ENCODE assay signal across 8 cellular contexts in genomic region chr1:1020415-1021009, GRCh38. TPM values are rescaled to one million over a fixed set of nuclear protein-coding genes. Genes with fewer than 3 reads are reported as not detected.
A peak's percentile ranks its signal among the peaks of the same experiment; 100 is the strongest.
DNase-seq lines count a peak whose midpoint lies in the region; ATAC-seq, FAIRE-seq and TF ChIP-seq lines count a peak whose summit lies in the region.

No MANE protein-coding gene starts in this region.

- ATAC-seq in GM18907 (IDR thresholded peaks at IDR 0.05; ENCODE audit: unreplicated experiment) (peak; percentile 12), HG03520 (IDR thresholded peaks at IDR 0.05; ENCODE audit: unreplicated experiment) (peak; percentile 5), right lobe of liver (no peak), GM18519 (IDR thresholded peaks at IDR 0.05; ENCODE audit: low FRiP score, unreplicated experiment) (no peak)

- peaks cover 0 to 10% (median 5%) of the 10 kb centered on the region in 4 donors for H3K4me1 ChIP-seq in right lobe of liver

- WGBS in right lobe of liver (ENCODE audit: insufficient coverage, low coverage, low lambda C conversion rate, missing lambda C conversion rate), result 0% methylated on average over 8 of the region's 59 CpGs

- no peak for TF ChIP-seq POLR2A in right lobe of liver (IDR thresholded peaks at IDR 0.05)

- no peaks in the 10 kb centered on the region for H3K36me3 ChIP-seq in right lobe of liver

- FAIRE-seq in urothelium cell line (lab: Jason Lieb, UNC), result no peak

- intact Hi-C loops in right lobe of liver (cut with DNase I), result no loop called here

- no peaks in the 10 kb centered on the region for H3K9me3 ChIP-seq in right lobe of liver

- TF ChIP-seq CTCF in right lobe of liver (IDR thresholded peaks at IDR 0.05), result no peak

- H3K4me3 ChIP-seq in right lobe of liver, result peak overlapping the region; percentile 62 to 74 (median 64)

- H3K27me3 ChIP-seq in right lobe of liver, result no peaks in the 10 kb centered on the region

- DNase-seq in ACHN, result peak; percentile 36
- peak; percentile 67 for DNase-seq in astrocyte of the hippocampus (ENCODE audit: low read depth, low spot score)
- DNase-seq in right lobe of liver, result no peak
- DNase-seq in urothelium cell line (ENCODE audit: low spot score), result peak; percentile 40
- no peak for DNase-seq in NCI-H2107 treated with DMSO at 0.1 percent for 48 hours (lab: John Stamatoyannopoulos, UW; ENCODE audit: unreplicated experiment)

- in situ Hi-C loops in ACHN (cut with HindIII; ENCODE audit: low pct_ligation_motif_present, low pct_unique_long_range_greater_than_20kb, low sequenced_read_pairs), result no loop called here

- peak overlapping the region in 1 of 3 donors; percentile 88 for H3K27ac ChIP-seq in right lobe of liver

RNA-seq across cellular contexts. Expression of gene AGRN, which starts 0.6 kb away (rescaled TPM):
- total RNA-seq in right lobe of liver, result 10 to 100 TPM; 14.2 to 44.5 (median 35.2) TPM

RNA-seq across cellular contexts. Expression of gene ISG15, which starts 7.2 kb away (rescaled TPM):
- 10 to 100 TPM; 16.3 to 98.7 (median 26.4) TPM for total RNA-seq in right lobe of liver

RNA-seq across cellular contexts. Expression of gene HES4, which starts 20.6 kb away (rescaled TPM):
- total RNA-seq in right lobe of liver, result 10 to 100 TPM in 2 of 6 experiments, 1 to 10 TPM in 4; 1.6 to 21.5 (median 5.2) TPM

RNA-seq across cellular contexts. Expression of gene PERM1, which starts 38.6 kb away (rescaled TPM):
- under 1 TPM in 4 of 6 experiments, not detected in 2; 0.18 to 0.46 (median 0.28) TPM for total RNA-seq in right lobe of liver

RNA-seq across cellular contexts. Expression of gene RNF223, which starts 53.6 kb away (rescaled TPM):
- not detected for total RNA-seq in right lobe of liver

Comparison
In these comparisons a context has a peak if more than half of its experiments do, and no peak if none do; other contexts are left out.
1. DNase-seq: peak in ACHN (single experiment), astrocyte of the hippocampus (single experiment) and urothelium cell line (single experiment); none in right lobe of liver (0 of 3) and NCI-H2107 treated with DMSO at 0.1 percent for 48 hours (single experiment).
2. ATAC-seq: peak in GM18907 (single experiment) and HG03520 (single experiment); none in right lobe of liver (0 of 4) and GM18519 (single experiment).